8 cellular contexts compared by ENCODE assay signal in the genomic region with DNA sequence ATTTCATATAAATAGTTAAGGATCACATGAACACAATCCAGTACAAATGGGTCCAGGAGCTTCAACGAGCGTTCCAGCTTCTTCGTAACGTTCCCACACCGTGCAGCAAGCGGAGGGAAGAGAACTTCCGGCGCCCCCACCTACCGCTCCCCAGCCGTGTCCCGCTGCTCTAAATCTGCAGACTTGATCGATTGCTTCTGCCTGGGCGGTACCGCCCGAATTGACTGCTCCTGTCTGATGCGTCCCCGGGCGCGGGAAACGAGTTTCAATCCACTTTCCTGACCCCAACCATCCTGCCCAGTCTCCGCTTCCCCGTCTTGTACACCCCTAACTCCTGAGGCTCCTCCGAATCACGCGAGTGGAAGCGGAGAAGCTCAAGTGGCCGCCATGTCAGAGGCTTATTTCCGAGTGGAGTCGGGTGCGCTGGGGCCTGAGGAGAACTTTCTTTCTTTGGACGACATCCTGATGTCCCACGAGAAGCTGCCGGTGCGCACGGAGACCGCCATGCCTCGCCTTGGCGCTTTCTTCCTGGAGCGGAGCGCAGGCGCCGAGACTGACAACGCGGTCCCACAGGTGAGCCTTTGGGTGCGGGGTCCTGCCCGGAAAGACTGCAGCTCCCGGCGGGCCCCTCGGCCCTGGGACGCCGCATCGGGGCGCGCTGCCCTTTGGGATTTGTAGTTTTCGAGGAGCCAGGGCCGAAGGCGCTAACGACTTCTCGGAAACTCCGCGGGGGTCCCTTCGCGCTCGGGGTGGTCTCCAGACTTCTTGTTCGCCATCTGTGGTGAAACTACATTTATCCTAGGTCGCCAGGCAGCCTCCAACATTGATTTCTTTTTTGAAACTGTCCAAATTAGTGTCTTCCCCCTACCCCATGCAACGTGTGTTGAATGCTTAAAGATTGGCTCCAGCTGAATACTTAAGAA. TPM values are rescaled to one million over a fixed set of nuclear protein-coding genes. Genes with fewer than 3 reads are reported as not detected.
A peak's percentile ranks its signal among the peaks of the same experiment; 100 is the strongest.
DNase-seq lines count a peak whose midpoint lies in the region; ATAC-seq and TF ChIP-seq lines count a peak whose summit lies in the region.

Gene GINS3, plus strand, starts transcription at position 257 of the 923 bp plus-strand sequence. Its CDS starts 131 bp downstream, at position 388.

- peaks cover 21% of the 10 kb centered on the region for H3K36me3 ChIP-seq in BLaER1
- no peaks in the 10 kb centered on the region for H3K36me3 ChIP-seq in liver (ENCODE audit: control insufficient read depth in 4 of 4, insufficient read depth in 3 of 4, low read depth in 1 of 4, low read length in 3 of 4)

- H3K27me3 Mint-ChIP-seq in dendritic cell treated with granulocyte-macrophage colony-stimulating factor and Interleukin-4, amounts not matched to agents 40 ng/mL and 50 ng/mL, for 4 days = peaks cover 17% of the 10 kb centered on the region

- ATAC-seq in GM19324 (IDR thresholded peaks at IDR 0.05; ENCODE audit: low FRiP score, unreplicated experiment) (peak; percentile 96), HG03469 (IDR thresholded peaks at IDR 0.05; ENCODE audit: unreplicated experiment) (peak; percentile 83)

- H3K4me2 ChIP-seq in BLaER1 = peak within 1 kb of the TSS; percentile 87

- DNase-seq in NCI-H526 treated with DMSO at 0.1 percent for 48 hours (lab: John Stamatoyannopoulos, UW) = peak; percentile 48
- DNase-seq in activated CD4-positive, alpha-beta T cell treated with anti-CD3 and anti-CD28 coated beads, Interleukin-2, amount 50 U/mL, for 1 hour = peak; percentile 78
- peak; percentile 84 for DNase-seq in stimulated activated CD4-positive, alpha-beta T cell treated with anti-CD3 and anti-CD28 coated beads, Interleukin-4, amount 100 ng/mL, for 1 hour

- peaks cover 15% of the 10 kb centered on the region for H3K36me3 Mint-ChIP-seq in dendritic cell treated with granulocyte-macrophage colony-stimulating factor and Interleukin-4, amounts not matched to agents 40 ng/mL and 50 ng/mL, for 4 days (ENCODE audit: low read depth)

- H3K4me1 Mint-ChIP-seq in dendritic cell treated with granulocyte-macrophage colony-stimulating factor and Interleukin-4, amounts not matched to agents 40 ng/mL and 50 ng/mL, for 4 days (ENCODE audit: low read depth) = peaks cover 6% of the 10 kb centered on the region

- peak in 1 of 2 donors; percentile 9 for TF ChIP-seq RAD21 in liver (IDR thresholded peaks at IDR 0.05)

- peak within 1 kb of the TSS; percentile 94 for H3K4me3 Mint-ChIP-seq in dendritic cell treated with granulocyte-macrophage colony-stimulating factor and Interleukin-4, amounts not matched to agents 40 ng/mL and 50 ng/mL, for 4 days

- H3K27me3 ChIP-seq in BLaER1 (no peaks in the 10 kb centered on the region), liver (ENCODE audit: control insufficient read depth in 4 of 4, insufficient read depth in 4 of 4, low read length in 3 of 4) (no peaks in the 10 kb centered on the region)

- H3K9ac ChIP-seq in BLaER1 = peak within 1 kb of the TSS; percentile 93
- H3K9ac ChIP-seq in liver (ENCODE audit: low read depth in 1 of 2, low read length in 2 of 2) = peak within 1 kb of the TSS; percentile 52 to 70

- peaks cover 21% of the 10 kb centered on the region for H3K4me1 ChIP-seq in BLaER1
- H3K4me1 ChIP-seq in liver (ENCODE audit: control insufficient read depth in 4 of 4, insufficient read depth in 4 of 4, low read length in 3 of 4) = peaks cover 0 to 5% (median 2%) of the 10 kb centered on the region in 4 donors

- no peak for TF ChIP-seq CTCF in liver (IDR thresholded peaks at IDR 0.05; ENCODE audit: low read depth, low read length, missing input control)

- H3K4me3 ChIP-seq in BLaER1 (peak within 1 kb of the TSS; percentile 92), liver (ENCODE audit: low read depth in 1 of 3, low read length in 3 of 3) (peak within 1 kb of the TSS; percentile 85 to 96 (median 85))

- peaks cover 13% of the 10 kb centered on the region; the same call in 1 of the 2 replicates for H3K9me3 ChIP-seq in BLaER1
- no peaks in the 10 kb centered on the region for H3K9me3 ChIP-seq in liver (ENCODE audit: control insufficient read depth in 4 of 4, low read length in 3 of 4)

- no peaks in the 10 kb centered on the region for H3K9me3 Mint-ChIP-seq in dendritic cell treated with granulocyte-macrophage colony-stimulating factor and Interleukin-4, amounts not matched to agents 40 ng/mL and 50 ng/mL, for 4 days

- peak within 1 kb of the TSS; percentile 90 for H3K27ac Mint-ChIP-seq in dendritic cell treated with granulocyte-macrophage colony-stimulating factor and Interleukin-4, amounts not matched to agents 40 ng/mL and 50 ng/mL, for 4 days

- WGBS in liver = under 1% methylated on average over 67 of the region's 67 CpGs

- peak within 1 kb of the TSS; percentile 93 for H3K27ac ChIP-seq in BLaER1
- H3K27ac ChIP-seq in liver (ENCODE audit: low read depth in 1 of 2, low read length in 2 of 2) = peak within 1 kb of the TSS; percentile 52 to 78

- intact Hi-C loops in dendritic cell treated with granulocyte-macrophage colony-stimulating factor and Interleukin-4, amounts not matched to agents 40 ng/mL and 50 ng/mL, for 4 days (cut with micrococcal nuclease) = loop anchor here (10.0 kb wide), 1 partner anchor 242 kb away; no protein-coding TSS in a partner anchor

- H4K20me1 ChIP-seq in BLaER1 = no peaks in the 10 kb centered on the region

TF ChIP-seq in liver, 16 proteins besides CTCF, POLR2A, EP300 and RAD21:
- TF ChIP-seq JUND (IDR thresholded peaks at IDR 0.05) (no peak), YY1 (IDR thresholded peaks at IDR 0.05) (peak; percentile 85), HNF4G (IDR thresholded peaks at IDR 0.05) (no peak), RXRA (IDR thresholded peaks at IDR 0.05) (peak in 1 of 2 donors; percentile 24), HNF4A (conservative IDR thresholded peaks at IDR 0.05) (peak; percentile 2 to 16), GABPA (IDR thresholded peaks at IDR 0.05 in 1 of 2, conservative IDR thresholded peaks at IDR 0.05 in 1 of 2) (peak; percentile 40 to 75), SP1 (IDR thresholded peaks at IDR 0.05) (peak; percentile 29)
- TF ChIP-seq, protein P1, sequence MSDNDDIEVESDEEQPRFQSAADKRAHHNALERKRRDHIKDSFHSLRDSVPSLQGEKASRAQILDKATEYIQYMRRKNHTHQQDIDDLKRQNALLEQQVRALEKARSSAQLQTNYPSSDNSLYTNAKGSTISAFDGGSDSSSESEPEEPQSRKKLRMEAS (IDR thresholded peaks at IDR 0.05) = peak; percentile 16

RNA-seq across cellular contexts. Expression of gene GINS3, which starts in this region (rescaled TPM):
- 1 to 10 TPM in 1 of 2 donors, under 1 TPM in 1; 0.92 to 5.9 TPM for total RNA-seq in liver
- 1 to 10 TPM in 1 of 2 donors, under 1 TPM in 1; 0.76 to 1.5 TPM for polyA plus RNA-seq in liver

Comparison
In these comparisons a context has a peak if more than half of its experiments do, and no peak if none do; other contexts are left out.
1. Peak in every context shown above with its lines: DNase-seq, ATAC-seq, H3K4me3 ChIP-seq and H3K27ac ChIP-seq.